In genomic region chr15:73747847-73748605, GRCh38 we compare ENCODE assay signal across 14 cellular contexts.
"Had no signal": no experiment of that assay in that cellular context is flagged by ENCODE, and none has a peak within 500 bp of the region (broad histone marks: within the 10 kb centered on the region; RNA-seq: fewer than 3 reads in every experiment).

No MANE protein-coding gene starts in this region.

- H3K36me3 Mint-ChIP-seq: naive B cell had no signal

- H3K9me3 ChIP-seq: heart right ventricle, stomach, thoracic aorta, transverse colon had no signal

- H3K27ac ChIP-seq: heart right ventricle, stomach, thoracic aorta, transverse colon had no signal

- DNase-seq: cortex of kidney; effector CD8-positive, alpha-beta T cell; heart right ventricle; kidney glomerular epithelial cell; naive B cell; right cardiac atrium; small intestine; stimulated activated CD4-positive, alpha-beta T cell treated with anti-CD3 and anti-CD28 coated beads, Interleukin-12 subunit alpha, Interleukin-12 subunit beta, amount 100 ng/mL, for 4 hours; stimulated activated naive CD4-positive, alpha-beta T cell; stomach; transverse colon had no signal

- ATAC-seq: esophagus mucosa, heart right ventricle, right cardiac atrium had no signal

- H3K27ac Mint-ChIP-seq: naive B cell had no signal

- H3K9me3 Mint-ChIP-seq: nephron had no signal

- H3K4me3 ChIP-seq: heart right ventricle, stomach, thoracic aorta, transverse colon had no signal

- H3K4me3 Mint-ChIP-seq: naive B cell had no signal

- H3K36me3 ChIP-seq: stomach, thoracic aorta, transverse colon had no signal
